17 cellular contexts compared by ENCODE assay signal in genomic region chr15:71390101-71390500, GRCh38.
DNase-seq lines count a peak whose midpoint lies in the region; TF ChIP-seq lines count a peak whose summit lies in the region.
"Had no signal": no experiment of that assay in that cellular context is flagged by ENCODE, and none has a peak within 500 bp of the region (broad histone marks: within the 10 kb centered on the region; RNA-seq: fewer than 3 reads in every experiment).

No MANE protein-coding gene starts in this region.

- H3K27ac ChIP-seq in BLaER1 treated with 17β-estradiol and CSF1 and Interleukin-3, amounts not matched to agents 10 nM and 100 nM, result no peak overlapping the region
- no peak overlapping the region for H3K27ac ChIP-seq in SK-N-SH (ENCODE audit: low read depth in 2 of 2, low read length in 1 of 2)

- no peaks in the 10 kb centered on the region; a peak in 1 of 22 replicates for H4K20me1 ChIP-seq in BLaER1 treated with 17β-estradiol and CSF1 and Interleukin-3, amounts not matched to agents 10 nM and 100 nM
- H4K20me1 ChIP-seq in SK-N-SH (ENCODE audit: insufficient read depth), result no peaks in the 10 kb centered on the region

- H3F3A ChIP-seq in SK-N-SH (replicated peaks; ENCODE audit: insufficient read depth), result no peaks in the 10 kb centered on the region

- H3K4me1 ChIP-seq in BLaER1 treated with 17β-estradiol and CSF1 and Interleukin-3, amounts not matched to agents 10 nM and 100 nM, result peaks cover 19 to 61% (median 50%) of the 10 kb centered on the region in 10 experiments
- H3K4me1 ChIP-seq in SK-N-SH (ENCODE audit: control insufficient read depth in 1 of 2, insufficient read depth in 2 of 2, low read depth in 1 of 2, low read length in 1 of 2), result peaks cover 0 to 3% of the 10 kb centered on the region in 2 experiments; a peak in 1 of 4 replicates

- H3K27me3 Mint-ChIP-seq in nephron (ENCODE audit: low read depth), result no peaks in the 10 kb centered on the region

- H3K4me3 Mint-ChIP-seq in nephron, result no peak overlapping the region
- H3K4me3 Mint-ChIP-seq: CD14-positive monocyte, IgD-negative memory B cell had no signal

- H3K9ac ChIP-seq in BLaER1 treated with 17β-estradiol and CSF1 and Interleukin-3, amounts not matched to agents 10 nM and 100 nM, result no peak overlapping the region
- no peak overlapping the region for H3K9ac ChIP-seq in SK-N-SH

- peaks cover 7 to 13% (median 12%) of the 10 kb centered on the region in 11 experiments; a peak in 17 of 22 replicates for H3K9me3 ChIP-seq in BLaER1 treated with 17β-estradiol and CSF1 and Interleukin-3, amounts not matched to agents 10 nM and 100 nM (replicated peaks in 1 of 11)
- no peaks in the 10 kb centered on the region for H3K9me3 ChIP-seq in SK-N-SH
- H3K9me3 ChIP-seq: HAP-1 had no signal

- no peak overlapping the region for H3K4me3 ChIP-seq in BLaER1 treated with 17β-estradiol and CSF1 and Interleukin-3, amounts not matched to agents 10 nM and 100 nM
- H3K4me3 ChIP-seq in LNCaP clone FGC (ENCODE audit: low read depth, low read length) (no peak overlapping the region), SK-N-SH (ENCODE audit: low read depth in 2 of 2, low read length in 1 of 2) (no peak overlapping the region)
- H3K4me3 ChIP-seq: A549, HAP-1 had no signal

- no peaks in the 10 kb centered on the region for H3K9me2 ChIP-seq in SK-N-SH

- H3K79me2 ChIP-seq in SK-N-SH (ENCODE audit: insufficient read depth), result no peaks in the 10 kb centered on the region; the same call in 1 of the 2 replicates

- peak overlapping the region in 7 of 11 experiments; percentile 8 to 77 (median 63); a peak in 10 of 22 replicates for H3K4me2 ChIP-seq in BLaER1 treated with 17β-estradiol and CSF1 and Interleukin-3, amounts not matched to agents 10 nM and 100 nM
- no peak overlapping the region for H3K4me2 ChIP-seq in SK-N-SH
- H3K4me2 ChIP-seq: A549 had no signal

- H3K27me3 ChIP-seq in BLaER1 treated with 17β-estradiol and CSF1 and Interleukin-3, amounts not matched to agents 10 nM and 100 nM, result peaks cover 0 to 17% (median 0%) of the 10 kb centered on the region in 11 experiments; a peak in 4 of 22 replicates
- no peaks in the 10 kb centered on the region for H3K27me3 ChIP-seq in SK-N-SH (ENCODE audit: insufficient read depth)

- no peaks in the 10 kb centered on the region for H3K36me3 Mint-ChIP-seq in nephron (ENCODE audit: low read depth)
- H3K36me3 Mint-ChIP-seq: CD14-positive monocyte, IgD-negative memory B cell had no signal

- 84% methylated on average over 2 of the region's 2 CpGs for WGBS in SK-N-SH (ENCODE audit: low lambda C conversion rate)

- H2AFZ ChIP-seq in SK-N-SH (ENCODE audit: low read depth), result no peak overlapping the region

- H3K9me3 Mint-ChIP-seq in nephron, result peaks cover 5% of the 10 kb centered on the region

- peaks cover 69% of the 10 kb centered on the region for H3K4me1 Mint-ChIP-seq in nephron
- H3K4me1 Mint-ChIP-seq: CD14-positive monocyte had no signal

- no peak for TF ChIP-seq RAD21 in SK-N-SH (IDR thresholded peaks at IDR 0.05; ENCODE audit: low read length)

- H3K36me3 ChIP-seq in BLaER1 treated with 17β-estradiol and CSF1 and Interleukin-3, amounts not matched to agents 10 nM and 100 nM, result no peaks in the 10 kb centered on the region
- no peaks in the 10 kb centered on the region for H3K36me3 ChIP-seq in SK-N-SH (replicated peaks in 1 of 2; ENCODE audit: control insufficient read depth in 1 of 2, insufficient read depth in 2 of 2, low read length in 1 of 2)
- H3K36me3 ChIP-seq: HAP-1 had no signal

- TF ChIP-seq EP300 in SK-N-SH (IDR thresholded peaks at IDR 0.05; ENCODE audit: borderline replicate concordance in 1 of 2, low read depth in 1 of 2, low read length in 1 of 2), result no peak

- TF ChIP-seq CTCF in LNCaP clone FGC (IDR thresholded peaks at IDR 0.05; ENCODE audit: control insufficient read depth, extremely low read depth, insufficient read depth) (no peak), SK-N-SH (IDR thresholded peaks at IDR 0.05) (no peak), nephron (IDR thresholded peaks at IDR 0.05; ENCODE audit: unreplicated experiment in 3 of 3) (no peak)

- peak; percentile 77 for DNase-seq in LNCaP clone FGC (ENCODE audit: low read depth)
- DNase-seq in SK-N-SH, result no peak
- no peak for DNase-seq in activated CD4-positive, CD25-positive, alpha-beta regulatory T cell treated with anti-CD3 and anti-CD28 coated beads, Interleukin-2, amount 50 U/mL, for 72 hours
- DNase-seq in stimulated activated CD4-positive, alpha-beta T cell treated with anti-CD3 and anti-CD28 coated beads, Interleukin-2, amount 100 ng/mL, for 48 hours, result no peak
- DNase-seq in activated CD4-positive, alpha-beta T cell treated with anti-CD3 and anti-CD28 coated beads for 4 hours, result no peak
- DNase-seq: GDM1, Karpas-422, NCI-H1105, NCI-H1694, NCI-H345, NCI-H524 treated with DMSO at 0.1 percent for 48 hours had no signal

- POLR2A ChIA-PET in SK-N-SH (lab: Yijun Ruan, JAX), result interaction anchor here (0.5 kb wide), 1 partner anchor 9 kb away, joined by 3 read pairs; no protein-coding TSS in a partner anchor

- H3K27ac Mint-ChIP-seq in nephron, result peak overlapping the region in 2 of 3 experiments; percentile 16 to 57
- H3K27ac Mint-ChIP-seq: CD14-positive monocyte, IgD-negative memory B cell had no signal

- CTCF ChIA-PET in SK-N-SH (lab: Yijun Ruan, JAX), result interaction anchor here (0.8 kb wide), 1 partner anchor 12 kb away, joined by 3 read pairs; no protein-coding TSS in a partner anchor

TF ChIP-seq in SK-N-SH, 30 proteins besides CTCF, POLR2A, EP300 and RAD21:
- TF ChIP-seq RCOR1 (IDR thresholded peaks at IDR 0.05; ENCODE audit: low read length) (no peak), GABPA (IDR thresholded peaks at IDR 0.05; ENCODE audit: low read depth) (no peak), NFIC (IDR thresholded peaks at IDR 0.05; ENCODE audit: borderline replicate concordance) (no peak; the same call in 1 of the 2 replicates), RXRA (IDR thresholded peaks at IDR 0.05; ENCODE audit: borderline replicate concordance, low read depth) (no peak), TCF12 (IDR thresholded peaks at IDR 0.05) (0 out of 2 replicates have a peak, but pooled peaks have one; percentile 15), USF1 (IDR thresholded peaks at IDR 0.05; ENCODE audit: borderline replicate concordance, low read depth) (no peak), MEF2A (IDR thresholded peaks at IDR 0.05; ENCODE audit: borderline replicate concordance, low read depth) (no peak)
